1 cellular context compared by ENCODE assay signal in genomic region chr6:147506704-147507114, GRCh38.
TF ChIP-seq lines count a peak whose summit lies in the region.

No MANE protein-coding gene starts in this region.

TF ChIP-seq in K562, 482 proteins besides CTCF, POLR2A, EP300 and RAD21 (continued from another document):
- TF ChIP-seq ZBTB11 (CRISPR knock-in tag; IDR thresholded peaks at IDR 0.05): no peak; a peak in 1 of 6 replicates
- no peak for TF ChIP-seq ARHGAP35 (IDR thresholded peaks at IDR 0.05; ENCODE audit: partially characterized antibody)
- TF ChIP-seq FOXP4 (CRISPR knock-in tag; IDR thresholded peaks at IDR 0.05; ENCODE audit: borderline replicate concordance): no peak
- peak; percentile 53 for TF ChIP-seq CREM (IDR thresholded peaks at IDR 0.05; ENCODE audit: low read depth)
- TF ChIP-seq CEBPB (tag; IDR thresholded peaks at IDR 0.05): no peak
- TF ChIP-seq KLF1 (tag; IDR thresholded peaks at IDR 0.05): peak; percentile 71
- TF ChIP-seq PTBP1 (IDR thresholded peaks at IDR 0.05; ENCODE audit: low read depth, low read length): no peak
- peak; percentile 88 for TF ChIP-seq ARID2 (IDR thresholded peaks at IDR 0.05)
- TF ChIP-seq ARID1B (IDR thresholded peaks at IDR 0.05): no peak
- TF ChIP-seq MXD1 (CRISPR knock-in tag; IDR thresholded peaks at IDR 0.05; ENCODE audit: borderline replicate concordance, poor library complexity, severe bottlenecking): no peak
- no peak for TF ChIP-seq HMG20A (CRISPR knock-in tag; conservative IDR thresholded peaks at IDR 0.05)
- TF ChIP-seq KDM4B (IDR thresholded peaks at IDR 0.05; ENCODE audit: borderline replicate concordance in 2 of 2, low read depth in 1 of 2): no peak
- TF ChIP-seq FOXP1 (CRISPR knock-in tag; IDR thresholded peaks at IDR 0.05): no peak
- TF ChIP-seq SAP30 (IDR thresholded peaks at IDR 0.05; ENCODE audit: borderline replicate concordance, insufficient read depth, low read depth, low read length, poor library complexity, severe bottlenecking): no peak
- no peak for TF ChIP-seq CUX1 (CRISPR knock-in tag; IDR thresholded peaks at IDR 0.05)
- TF ChIP-seq ZFP36 (IDR thresholded peaks at IDR 0.05; ENCODE audit: low read depth, low read length, partially characterized antibody): peak; percentile 33
- TF ChIP-seq STAT5A (IDR thresholded peaks at IDR 0.05; ENCODE audit: borderline replicate concordance, low read length): no peak
- no peak for TF ChIP-seq NONO (IDR thresholded peaks at IDR 0.05; ENCODE audit: low read depth in 2 of 2, low read length in 1 of 2)
- no peak for TF ChIP-seq ZNF644 (tag; IDR thresholded peaks at IDR 0.05; ENCODE audit: low read depth)
- TF ChIP-seq UBTF (IDR thresholded peaks at IDR 0.05; ENCODE audit: borderline replicate concordance in 1 of 2, low read depth in 2 of 2, low read length in 2 of 2): no peak
- TF ChIP-seq CXXC5 (CRISPR knock-in tag; IDR thresholded peaks at IDR 0.05): peak; percentile 44
- no peak for TF ChIP-seq ZNF766 (CRISPR knock-in tag; conservative IDR thresholded peaks at IDR 0.05)
- TF ChIP-seq MAZ (CRISPR knock-in tag; conservative IDR thresholded peaks at IDR 0.05 in 1 of 2, IDR thresholded peaks at IDR 0.05 in 1 of 2): peak; percentile 77 to 85; a peak in 3 of 4 replicates
- 0 out of 4 replicates have a peak, but pooled peaks of 1 of the 2 experiments have one; percentile 18 for TF ChIP-seq RCOR1 (IDR thresholded peaks at IDR 0.05; ENCODE audit: borderline replicate concordance in 1 of 2, low read depth in 2 of 2, low read length in 2 of 2)
- TF ChIP-seq ZNF584 (CRISPR knock-in tag; IDR thresholded peaks at IDR 0.05; ENCODE audit: low read depth): no peak
- peak; percentile 45; the same call in 1 of the 2 replicates for TF ChIP-seq ZNF395 (CRISPR knock-in tag; IDR thresholded peaks at IDR 0.05)
- peak; percentile 72; the same call in 1 of the 2 replicates for TF ChIP-seq CTBP1 (IDR thresholded peaks at IDR 0.05; ENCODE audit: borderline replicate concordance)
- peak; percentile 90 for TF ChIP-seq DEAF1 (CRISPR knock-in tag; IDR thresholded peaks at IDR 0.05)
- no peak for TF ChIP-seq ZSCAN29 (IDR thresholded peaks at IDR 0.05)
- no peak for TF ChIP-seq NCOA6 (IDR thresholded peaks at IDR 0.05)
- TF ChIP-seq EWSR1 (IDR thresholded peaks at IDR 0.05; ENCODE audit: borderline replicate concordance, low read depth, partially characterized antibody): no peak
- TF ChIP-seq CHD4 (IDR thresholded peaks at IDR 0.05; ENCODE audit: insufficient read depth, insufficient replicate concordance, low read depth, low read length, poor library complexity, severe bottlenecking): no peak
- no peak for TF ChIP-seq ZNF146 (CRISPR knock-in tag; IDR thresholded peaks at IDR 0.05; ENCODE audit: unreplicated experiment)
- no peak for TF ChIP-seq SIRT6 (IDR thresholded peaks at IDR 0.05; ENCODE audit: low read depth, low read length)
- no peak for TF ChIP-seq HEY1 (CRISPR knock-in tag; IDR thresholded peaks at IDR 0.05; ENCODE audit: borderline replicate concordance)
- no peak for TF ChIP-seq ELF2 (CRISPR knock-in tag; IDR thresholded peaks at IDR 0.05)
- no peak for TF ChIP-seq GABPB2 (CRISPR knock-in tag; conservative IDR thresholded peaks at IDR 0.05)
TF ChIP-seq in K562: peak in this region for 21.
